In the genomic region with DNA sequence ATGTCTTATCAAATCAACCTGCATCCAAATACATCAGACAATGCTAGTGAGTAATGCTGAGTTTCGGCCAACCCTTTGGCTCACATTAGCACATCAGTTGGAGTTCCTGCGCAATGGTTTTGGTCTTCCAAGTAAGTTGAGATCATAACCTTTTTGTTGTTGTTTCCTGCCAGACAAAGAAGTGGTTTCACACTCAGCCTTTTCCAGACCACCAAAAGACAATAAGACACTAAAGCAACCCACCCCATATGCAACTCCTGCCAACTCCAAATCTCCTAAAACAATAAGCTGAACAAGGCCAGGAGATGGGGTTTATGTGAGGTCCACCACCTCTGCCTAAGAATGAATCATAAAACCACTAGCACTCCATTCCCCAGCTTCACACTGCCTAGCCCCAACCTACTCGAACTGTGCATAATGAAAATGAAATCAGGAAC, we compare ENCODE assay signal across 13 cellular contexts.
DNase-seq lines count a peak whose midpoint lies in the region; ATAC-seq, FAIRE-seq and TF ChIP-seq lines count a peak whose summit lies in the region.
"Had no signal": no experiment of that assay in that cellular context is flagged by ENCODE, and none has a peak within 500 bp of the region (broad histone marks: within the 10 kb centered on the region; RNA-seq: fewer than 3 reads in every experiment).

No MANE protein-coding gene starts in this region.

- H3K56ac ChIP-seq in H1 (replicated peaks; ENCODE audit: insufficient read length, low read depth, low read length), result no peak overlapping the region

- H3K79me1 ChIP-seq in H1 (ENCODE audit: low read depth, low read length), result no peaks in the 10 kb centered on the region

- H3K23me2 ChIP-seq in H1 (ENCODE audit: low read depth, low read length), result no peaks in the 10 kb centered on the region

- POLR2A ChIA-PET in H1 (lab: Charles Lee; ENCODE audit: partially characterized antibody), result no interaction called here

- CTCF ChIA-PET in H1 (lab: Charles Lee; ENCODE audit: partially characterized antibody), result interaction anchor here (0.6 to 4.5 kb wide), 4 partner anchors 12 to 436 kb away, joined by 4 to 42 read pairs (median 6); no protein-coding TSS in a partner anchor

- TF ChIP-seq EP300 in H1 (IDR thresholded peaks at IDR 0.05; ENCODE audit: borderline replicate concordance in 1 of 2, low read depth in 2 of 2, low read length in 2 of 2), result no peak

- no peak overlapping the region for H2AK5ac ChIP-seq in H1 (ENCODE audit: low read depth, low read length)

- no peaks in the 10 kb centered on the region for H3K79me2 ChIP-seq in H1 (ENCODE audit: control insufficient read depth in 1 of 2, insufficient read depth in 2 of 2, low read length in 2 of 2)

- H3K4me1 ChIP-seq in H1 (replicated peaks in 1 of 4; ENCODE audit: control insufficient read depth in 3 of 4, insufficient read depth in 4 of 4, low read length in 3 of 4), result peaks cover 3 to 17% (median 13%) of the 10 kb centered on the region in 4 experiments

- no peak overlapping the region for H3K14ac ChIP-seq in H1 (ENCODE audit: insufficient read length)

- no peaks in the 10 kb centered on the region; a peak in 1 of 4 replicates for H3K9me3 ChIP-seq in H1 (ENCODE audit: insufficient read depth in 2 of 2, low read depth in 1 of 2, low read length in 1 of 2)
- no peaks in the 10 kb centered on the region for H3K9me3 ChIP-seq in T-helper 17 cell (ENCODE audit: control insufficient read depth, low read length, poor library complexity, severe bottlenecking)
- H3K9me3 ChIP-seq: SK-N-SH had no signal

- peak overlapping the region; percentile 38 for H3K4me3 Mint-ChIP-seq in natural killer cell treated with Interleukin-12 subunit alpha and Interleukin-12 subunit beta and Interleukin-15 and Interleukin-18, amount 100 ng/mL, for 72 hours
- no peak overlapping the region for H3K4me3 Mint-ChIP-seq in natural killer cell
- no peak overlapping the region for H3K4me3 Mint-ChIP-seq in T-helper 17 cell
- H3K4me3 Mint-ChIP-seq: memory B cell had no signal

- H2BK120ac ChIP-seq in H1 (replicated peaks; ENCODE audit: low read depth, low read length), result no peak overlapping the region

- no peak overlapping the region for H2BK12ac ChIP-seq in H1 (ENCODE audit: low read depth, low read length)

- peak; percentile 13 for FAIRE-seq in H1 (lab: Jason Lieb, UNC)

- DNase-seq in natural killer cell treated with Interleukin-12 subunit alpha and Interleukin-12 subunit beta and Interleukin-15 and Interleukin-18, amount 100 ng/mL, for 72 hours (ENCODE audit: low spot score), result no peak
- DNase-seq in natural killer cell (no peak), M059J (ENCODE audit: low read depth) (peak; percentile 69), H1 (ENCODE audit: low read depth in 1 of 2, low spot score in 2 of 2) (no peak), NCI-H1105 treated with DMSO at 0.1 percent for 48 hours (lab: John Stamatoyannopoulos, UW) (no peak), T-helper 17 cell (no peak), substantia nigra (lab: John Stamatoyannopoulos, UW) (no peak), T-helper 9 cell (no peak)
- DNase-seq: AML-193, Kasumi-1, SK-N-SH, trophoblast cell had no signal

- no peak overlapping the region for H3K18ac ChIP-seq in H1 (ENCODE audit: extremely low read depth, low read length)

- H3K27me3 ChIP-seq in H1 (replicated peaks in 1 of 4; ENCODE audit: control insufficient read depth in 3 of 4, extremely low read depth in 1 of 4, insufficient read depth in 3 of 4, low read length in 3 of 4), result no peaks in the 10 kb centered on the region

- no peak overlapping the region for H2AFZ ChIP-seq in H1 (ENCODE audit: low read length)

- TF ChIP-seq POLR2A in H1 (IDR thresholded peaks at IDR 0.05; ENCODE audit: control extremely low read depth in 1 of 2, low read depth in 2 of 2, low read length in 2 of 2), result no peak

- peaks cover 0 to 4% of the 10 kb centered on the region in 2 donors for H3K4me1 Mint-ChIP-seq in natural killer cell treated with Interleukin-12 subunit alpha and Interleukin-12 subunit beta and Interleukin-15 and Interleukin-18, amount 100 ng/mL, for 72 hours (ENCODE audit: low read depth in 2 of 2)
- no peaks in the 10 kb centered on the region for H3K4me1 Mint-ChIP-seq in natural killer cell
- no peaks in the 10 kb centered on the region for H3K4me1 Mint-ChIP-seq in T-helper 17 cell
- H3K4me1 Mint-ChIP-seq: memory B cell had no signal

- H3K27ac Mint-ChIP-seq in natural killer cell treated with Interleukin-12 subunit alpha and Interleukin-12 subunit beta and Interleukin-15 and Interleukin-18, amount 100 ng/mL, for 72 hours, result peak overlapping the region; percentile 38 to 63
- H3K27ac Mint-ChIP-seq in natural killer cell (no peak overlapping the region), T-helper 17 cell (no peak overlapping the region)
- H3K27ac Mint-ChIP-seq: memory B cell had no signal

- TF ChIP-seq CTCF in natural killer cell (IDR thresholded peaks at IDR 0.05) (no peak), H1 (IDR thresholded peaks at IDR 0.05; ENCODE audit: control extremely low read depth in 1 of 3, insufficient read depth in 1 of 3, low read depth in 1 of 3, low read length in 3 of 3) (no peak)

- H4K5ac ChIP-seq in H1 (ENCODE audit: insufficient read length, low read depth, low read length), result no peak overlapping the region

- no peak overlapping the region for H2BK20ac ChIP-seq in H1 (ENCODE audit: low read length)

- peaks cover 3% of the 10 kb centered on the region for H3K9me3 Mint-ChIP-seq in natural killer cell treated with Interleukin-12 subunit alpha and Interleukin-12 subunit beta and Interleukin-15 and Interleukin-18, amount 100 ng/mL, for 72 hours
- no peaks in the 10 kb centered on the region for H3K9me3 Mint-ChIP-seq in natural killer cell
- H3K9me3 Mint-ChIP-seq: memory B cell had no signal

- no peaks in the 10 kb centered on the region for H4K20me1 ChIP-seq in H1 (replicated peaks in 1 of 2; ENCODE audit: control insufficient read depth in 1 of 2, insufficient read depth in 2 of 2, low read length in 2 of 2)

- H2BK15ac ChIP-seq in H1 (ENCODE audit: low read length), result no peak overlapping the region

- intact Hi-C loops in natural killer cell (cut with micrococcal nuclease), result no loop called here

- H3K27ac ChIP-seq in H1 (ENCODE audit: low read depth, low read length) (no peak overlapping the region), substantia nigra (ENCODE audit: low read depth, low read length, poor library complexity, severe bottlenecking) (no peak overlapping the region)

- WGBS in H1 (ENCODE audit: extremely low coverage in 1 of 2, insufficient coverage in 1 of 2, insufficient read length in 1 of 2, insufficient replicate concordance in 2 of 2, low coverage in 1 of 2, low lambda C conversion rate in 2 of 2, missing lambda C conversion rate in 1 of 2), 2 experiments, result 76% methylated on average over 3 of the region's 3 CpGs; no CpG with 5 or more reads in 1 of the 2 experiments

- H4K8ac ChIP-seq in H1 (ENCODE audit: extremely low read depth, insufficient read depth, low read length), result no peak overlapping the region

- H3K4me2 ChIP-seq in H1 (ENCODE audit: insufficient read depth in 1 of 2, low read depth in 2 of 2, low read length in 2 of 2), result no peak overlapping the region
- H3K4me2 ChIP-seq: SK-N-SH had no signal

- H3K4me3 ChIP-seq in H1 (ENCODE audit: extremely low read depth in 1 of 4, insufficient read depth in 2 of 4, low read depth in 3 of 4, low read length in 4 of 4), result no peak overlapping the region

- H3K27me3 Mint-ChIP-seq in natural killer cell treated with Interleukin-12 subunit alpha and Interleukin-12 subunit beta and Interleukin-15 and Interleukin-18, amount 100 ng/mL, for 72 hours, result peaks cover 16 to 25% of the 10 kb centered on the region in 2 donors
- H3K27me3 Mint-ChIP-seq in natural killer cell (ENCODE audit: low read depth in 2 of 2), result peaks cover 9 to 10% of the 10 kb centered on the region in 2 donors
- peaks cover 22% of the 10 kb centered on the region for H3K27me3 Mint-ChIP-seq in T-helper 17 cell
- H3K27me3 Mint-ChIP-seq: memory B cell had no signal

- H3K36me3 Mint-ChIP-seq in natural killer cell treated with Interleukin-12 subunit alpha and Interleukin-12 subunit beta and Interleukin-15 and Interleukin-18, amount 100 ng/mL, for 72 hours, result no peaks in the 10 kb centered on the region
- H3K36me3 Mint-ChIP-seq in natural killer cell (no peaks in the 10 kb centered on the region), T-helper 17 cell (ENCODE audit: low read depth) (no peaks in the 10 kb centered on the region)
- H3K36me3 Mint-ChIP-seq: memory B cell had no signal

- no peak overlapping the region for H3K23ac ChIP-seq in H1 (ENCODE audit: insufficient read length)

- no peak overlapping the region for H4K91ac ChIP-seq in H1 (replicated peaks; ENCODE audit: insufficient read length, low read length)

- H2BK5ac ChIP-seq in H1 (ENCODE audit: low read depth, low read length), result no peak overlapping the region

- no peak overlapping the region for H3K4ac ChIP-seq in H1 (replicated peaks; ENCODE audit: insufficient read length, low read depth, low read length)

- peaks cover 0 to 5% (median 0%) of the 10 kb centered on the region in 4 experiments; a peak in 2 of 8 replicates for H3K36me3 ChIP-seq in H1 (ENCODE audit: control insufficient read depth in 2 of 4, insufficient read depth in 4 of 4, low read length in 3 of 4)

- no peak for TF ChIP-seq RAD21 in H1 (IDR thresholded peaks at IDR 0.05 in 1 of 2, conservative IDR thresholded peaks at IDR 0.05 in 1 of 2; ENCODE audit: low read depth in 2 of 2, low read length in 2 of 2)

- no peak overlapping the region for H3K9ac ChIP-seq in H1 (replicated peaks in 1 of 4; ENCODE audit: extremely low read depth in 1 of 4, low read depth in 3 of 4, low read length in 3 of 4)
- H3K9ac ChIP-seq: SK-N-SH had no signal

- peak; percentile 86 to 91 for ATAC-seq in natural killer cell treated with Interleukin-12 subunit alpha and Interleukin-12 subunit beta and Interleukin-15 and Interleukin-18, amount 100 ng/mL, for 72 hours
- ATAC-seq in natural killer cell, result no peak
- no peak for ATAC-seq in T-helper 17 cell

TF ChIP-seq in H1, 55 proteins besides CTCF, POLR2A, EP300 and RAD21 (continues in another document):
- TF ChIP-seq CHD1 (IDR thresholded peaks at IDR 0.05; ENCODE audit: low read depth, low read length) (no peak), FOSL1 (IDR thresholded peaks at IDR 0.05; ENCODE audit: insufficient read depth, low read depth, low read length) (no peak), SUZ12 (IDR thresholded peaks at IDR 0.05; ENCODE audit: low read length) (no peak), EZH2 (IDR thresholded peaks at IDR 0.05; ENCODE audit: low read depth, low read length, severe bottlenecking) (no peak), TBP (IDR thresholded peaks at IDR 0.05; ENCODE audit: low read depth, low read length) (no peak), TEAD4 (IDR thresholded peaks at IDR 0.05; ENCODE audit: low read depth, low read length) (no peak), HDAC6 (IDR thresholded peaks at IDR 0.05; ENCODE audit: low read depth, low read length) (no peak)
- TF ChIP-seq, protein P1, sequence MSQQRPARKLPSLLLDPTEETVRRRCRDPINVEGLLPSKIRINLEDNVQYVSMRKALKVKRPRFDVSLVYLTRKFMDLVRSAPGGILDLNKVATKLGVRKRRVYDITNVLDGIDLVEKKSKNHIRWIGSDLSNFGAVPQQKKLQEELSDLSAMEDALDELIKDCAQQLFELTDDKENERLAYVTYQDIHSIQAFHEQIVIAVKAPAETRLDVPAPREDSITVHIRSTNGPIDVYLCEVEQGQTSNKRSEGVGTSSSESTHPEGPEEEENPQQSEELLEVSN (IDR thresholded peaks at IDR 0.05), result no peak

Comparison
In these comparisons a context has a peak if more than half of its experiments do, and no peak if none do; other contexts are left out.
1. ATAC-seq: peak in natural killer cell treated with Interleukin-12 subunit alpha and Interleukin-12 subunit beta and Interleukin-15 and Interleukin-18, amount 100 ng/mL, for 72 hours (2 of 2); none in natural killer cell (0 of 3) and T-helper 17 cell (single experiment).
2. H3K27ac Mint-ChIP-seq: peak in natural killer cell treated with Interleukin-12 subunit alpha and Interleukin-12 subunit beta and Interleukin-15 and Interleukin-18, amount 100 ng/mL, for 72 hours (2 of 2); none in natural killer cell (0 of 2) and T-helper 17 cell (single experiment).